Comparison of ENCODE assay signal across 14 cellular contexts in the genomic region with DNA sequence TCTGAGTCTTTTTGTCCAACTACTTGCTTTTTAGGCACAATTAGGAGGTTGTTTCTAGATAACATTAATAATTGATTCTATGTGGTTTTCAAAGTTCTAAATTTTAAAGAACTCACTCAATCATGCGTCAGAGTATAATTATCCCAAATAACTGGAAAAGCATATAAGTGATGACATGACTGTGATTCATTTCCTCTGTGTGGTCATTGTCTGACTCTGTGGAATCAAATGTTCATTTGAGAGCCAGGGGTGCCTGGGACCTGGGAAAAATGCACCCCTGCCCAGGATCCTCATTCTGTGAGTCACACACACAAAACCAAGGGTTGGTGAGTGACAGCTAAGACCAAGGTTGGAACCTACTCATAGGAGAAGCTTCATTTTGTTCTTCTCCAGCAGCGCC.
DNase-seq lines count a peak whose midpoint lies in the region; ATAC-seq, FAIRE-seq and TF ChIP-seq lines count a peak whose summit lies in the region.
"Had no signal": no experiment of that assay in that cellular context is flagged by ENCODE, and none has a peak within 500 bp of the region (broad histone marks: within the 10 kb centered on the region; RNA-seq: fewer than 3 reads in every experiment).

No MANE protein-coding gene starts in this region.

- no peak overlapping the region for H3K4me3 ChIP-seq in A549

- no peak overlapping the region for H3K27ac Mint-ChIP-seq in activated T-helper 17 cell treated with anti-CD3 and anti-CD28 coated beads, Interleukin-2, amount 50 U/mL, for 72 hours
- H3K27ac Mint-ChIP-seq: activated CD4-positive, alpha-beta T cell treated with anti-CD3 and anti-CD28 coated beads, Interleukin-2, amount 10 ng/mL, durations not matched to agents 7 days and 5 days; activated naive CD4-positive, alpha-beta T cell treated with anti-CD3 and anti-CD28 coated beads, Interleukin-2, amount 10 ng/mL, durations not matched to agents 7 days and 5 days had no signal

- 18% methylated on average over 2 of the region's 2 CpGs for WGBS in A549 (ENCODE audit: missing lambda C conversion rate)

- no peak; a peak in 1 of 5 replicates for TF ChIP-seq EP300 in A549 (IDR thresholded peaks at IDR 0.05)

- peaks cover 26% of the 10 kb centered on the region for H3K4me1 ChIP-seq in A549
- H3K4me1 ChIP-seq: BE2C had no signal

- CTCF ChIA-PET in A549 (lab: Yijun Ruan, JAX): interaction anchor here (0.6 kb wide), 1 partner anchor 597 kb away, joined by 3 read pairs; no protein-coding TSS in a partner anchor

- POLR2A ChIA-PET in A549 (lab: Yijun Ruan, JAX): no interaction called here

- H3K4me3 Mint-ChIP-seq in activated T-helper 17 cell treated with anti-CD3 and anti-CD28 coated beads, Interleukin-2, amount 50 U/mL, for 72 hours: no peak overlapping the region
- H3K4me3 Mint-ChIP-seq: activated CD4-positive, alpha-beta T cell treated with anti-CD3 and anti-CD28 coated beads, Interleukin-2, amount 10 ng/mL, durations not matched to agents 7 days and 5 days; activated naive CD4-positive, alpha-beta T cell treated with anti-CD3 and anti-CD28 coated beads, Interleukin-2, amount 10 ng/mL, durations not matched to agents 7 days and 5 days had no signal

- peak; percentile 88 to 90 for ATAC-seq in A549
- ATAC-seq in activated T-helper 17 cell treated with anti-CD3 and anti-CD28 coated beads, Interleukin-2, amount 50 U/mL, for 72 hours (replicated peaks): peak; percentile 12

- no peaks in the 10 kb centered on the region for H3K9me3 Mint-ChIP-seq in activated T-helper 17 cell treated with anti-CD3 and anti-CD28 coated beads, Interleukin-2, amount 50 U/mL, for 72 hours
- H3K9me3 Mint-ChIP-seq: activated CD4-positive, alpha-beta T cell treated with anti-CD3 and anti-CD28 coated beads, Interleukin-2, amount 10 ng/mL, durations not matched to agents 7 days and 5 days; activated naive CD4-positive, alpha-beta T cell treated with anti-CD3 and anti-CD28 coated beads, Interleukin-2, amount 10 ng/mL, durations not matched to agents 7 days and 5 days had no signal

- H3K27ac ChIP-seq in A549: peak overlapping the region; percentile 58 to 72; a peak in 4 of 6 replicates

- H3K27me3 Mint-ChIP-seq in activated T-helper 17 cell treated with anti-CD3 and anti-CD28 coated beads, Interleukin-2, amount 50 U/mL, for 72 hours: peaks cover 8% of the 10 kb centered on the region
- H3K27me3 Mint-ChIP-seq: activated CD4-positive, alpha-beta T cell treated with anti-CD3 and anti-CD28 coated beads, Interleukin-2, amount 10 ng/mL, durations not matched to agents 7 days and 5 days; activated naive CD4-positive, alpha-beta T cell treated with anti-CD3 and anti-CD28 coated beads, Interleukin-2, amount 10 ng/mL, durations not matched to agents 7 days and 5 days had no signal

- no peak for FAIRE-seq in A549 (lab: Jason Lieb, UNC)

- no peaks in the 10 kb centered on the region for H3K9me3 ChIP-seq in A549
- H3K9me3 ChIP-seq: BE2C had no signal

- TF ChIP-seq RAD21 in A549 (conservative IDR thresholded peaks at IDR 0.05 in 1 of 2, IDR thresholded peaks at IDR 0.05 in 1 of 2): no peak

- DNase-seq in A549 (ENCODE audit: low read depth in 1 of 2, low spot score in 1 of 2) (peak; percentile 13 to 68), HK-2 (ENCODE audit: unreplicated experiment) (peak; percentile 83), glomerular endothelial cell (ENCODE audit: extremely low read depth, low read depth, low spot score) (peak; percentile 70), amygdala (lab: John Stamatoyannopoulos, UW) (no peak), nucleus accumbens (lab: John Stamatoyannopoulos, UW) (no peak), NCI-H345 treated with DMSO at 0.1 percent for 48 hours (lab: John Stamatoyannopoulos, UW; ENCODE audit: unreplicated experiment) (no peak)
- no peak for DNase-seq in stimulated activated CD4-positive, alpha-beta T cell treated with anti-CD3 and anti-CD28 coated beads, Interleukin-2, amount 100 ng/mL, for 24 hours
- DNase-seq: activated CD4-positive, alpha-beta T cell treated with anti-CD3 and anti-CD28 coated beads, Interleukin-2, amount 10 ng/mL, durations not matched to agents 7 days and 5 days; activated naive CD4-positive, alpha-beta T cell treated with anti-CD3 and anti-CD28 coated beads, Interleukin-2, amount 10 ng/mL, durations not matched to agents 7 days and 5 days; BE2C; left cardiac atrium; occipital lobe; SIG-M5 had no signal

- no peaks in the 10 kb centered on the region for H3K36me3 Mint-ChIP-seq in activated T-helper 17 cell treated with anti-CD3 and anti-CD28 coated beads, Interleukin-2, amount 50 U/mL, for 72 hours (ENCODE audit: low read depth)
- H3K36me3 Mint-ChIP-seq: activated naive CD4-positive, alpha-beta T cell treated with anti-CD3 and anti-CD28 coated beads, Interleukin-2, amount 10 ng/mL, durations not matched to agents 7 days and 5 days had no signal

- TF ChIP-seq POLR2A in A549 (IDR thresholded peaks at IDR 0.05; ENCODE audit: low read length): no peak

- no peaks in the 10 kb centered on the region for H3K4me1 Mint-ChIP-seq in activated T-helper 17 cell treated with anti-CD3 and anti-CD28 coated beads, Interleukin-2, amount 50 U/mL, for 72 hours
- H3K4me1 Mint-ChIP-seq: activated CD4-positive, alpha-beta T cell treated with anti-CD3 and anti-CD28 coated beads, Interleukin-2, amount 10 ng/mL, durations not matched to agents 7 days and 5 days; activated naive CD4-positive, alpha-beta T cell treated with anti-CD3 and anti-CD28 coated beads, Interleukin-2, amount 10 ng/mL, durations not matched to agents 7 days and 5 days had no signal

- H3K4me2 ChIP-seq in A549: peak overlapping the region; percentile 67

- TF ChIP-seq CTCF in A549 (IDR thresholded peaks at IDR 0.05): no peak

TF ChIP-seq in A549, 52 proteins besides CTCF, POLR2A, EP300 and RAD21:
- peak; percentile 47; the same call in 1 of the 2 replicates for TF ChIP-seq GATA3 (IDR thresholded peaks at IDR 0.05; ENCODE audit: borderline replicate concordance)
- TF ChIP-seq FOSL2 (IDR thresholded peaks at IDR 0.05): peak; percentile 58; the same call in 1 of the 2 replicates
- TF ChIP-seq FOSL2 (CRISPR knock-in tag; IDR thresholded peaks at IDR 0.05): peak; percentile 65
- no peak for TF ChIP-seq RFX5 (IDR thresholded peaks at IDR 0.05)
- TF ChIP-seq CBX8 (IDR thresholded peaks at IDR 0.05): no peak
- TF ChIP-seq MAFK (IDR thresholded peaks at IDR 0.05; ENCODE audit: partially characterized antibody): no peak
- TF ChIP-seq JUNB (IDR thresholded peaks at IDR 0.05): peak; percentile 80

Comparison
In these comparisons a context has a peak if more than half of its experiments do, and no peak if none do; other contexts are left out.
1. DNase-seq: peak in A549 (2 of 2), HK-2 (single experiment) and glomerular endothelial cell (single experiment); none in amygdala (0 of 56), stimulated activated CD4-positive, alpha-beta T cell treated with anti-CD3 and anti-CD28 coated beads, Interleukin-2, amount 100 ng/mL, for 24 hours (0 of 2), nucleus accumbens (0 of 56) and NCI-H345 treated with DMSO at 0.1 percent for 48 hours (single experiment).